In the genomic region with DNA sequence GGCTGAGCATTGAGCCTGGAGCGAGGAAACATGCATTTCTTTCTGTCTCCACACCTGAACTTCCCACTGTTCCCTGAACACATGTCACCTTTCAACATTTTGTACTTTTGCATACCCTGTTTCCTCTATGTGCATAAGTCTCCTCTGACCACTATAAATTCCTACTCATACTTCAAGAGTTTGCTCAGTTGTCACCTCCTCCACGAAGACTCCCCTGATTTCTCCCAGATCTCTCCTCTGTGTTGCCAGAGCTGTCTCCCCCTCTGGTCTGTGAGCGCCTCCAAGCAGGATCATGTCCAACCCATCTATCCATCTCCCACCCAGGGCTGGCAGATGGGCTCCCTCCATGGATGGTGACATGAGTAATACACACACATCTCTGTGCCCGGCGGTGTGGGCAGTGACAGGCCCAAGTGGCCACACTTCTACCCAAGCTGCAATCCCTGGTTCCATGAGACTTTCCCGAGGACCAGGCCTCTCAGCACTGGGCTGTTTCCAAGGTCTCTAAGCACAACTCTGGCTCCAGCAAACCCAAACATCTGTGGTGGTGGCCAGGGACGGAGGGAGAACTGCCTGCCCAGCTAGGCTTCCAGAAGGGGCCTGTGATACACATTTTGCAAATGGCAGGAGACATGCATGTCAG, we compare ENCODE assay signal across 20 cellular contexts.
DNase-seq lines count a peak whose midpoint lies in the region; ATAC-seq, FAIRE-seq and TF ChIP-seq lines count a peak whose summit lies in the region.
"Had no signal": no experiment of that assay in that cellular context is flagged by ENCODE, and none has a peak within 500 bp of the region (broad histone marks: within the 10 kb centered on the region; RNA-seq: fewer than 3 reads in every experiment).

No MANE protein-coding gene starts in this region.

- TF ChIP-seq CTCF in GM23338 (conservative IDR thresholded peaks at IDR 0.05; ENCODE audit: low read depth in 2 of 2) = no peak
- TF ChIP-seq CTCF in bronchial epithelial cell (IDR thresholded peaks at IDR 0.05; ENCODE audit: insufficient read depth, low read length, severe bottlenecking) = no peak
- TF ChIP-seq CTCF in right atrium auricular region (IDR thresholded peaks at IDR 0.05) = no peak

- ATAC-seq in GM23338 (no peak), GM21576 (IDR thresholded peaks at IDR 0.05; ENCODE audit: unreplicated experiment) (no peak)

- H3K4me3 ChIP-seq in GM23338 (no peak overlapping the region), bronchial epithelial cell (ENCODE audit: low read depth, low read length) (no peak overlapping the region), neuronal stem cell (ENCODE audit: low read length in 2 of 2) (no peak overlapping the region), right atrium auricular region (no peak overlapping the region)
- H3K4me3 ChIP-seq: HAP-1 had no signal

- FAIRE-seq in bronchial epithelial cell (lab: Jason Lieb, UNC) (peak; percentile 40), H54 (lab: Jason Lieb, UNC) (no peak)
- FAIRE-seq: GM12891, GM18507, H1 had no signal

- intact Hi-C loops in activated CD4-positive, alpha-beta memory T cell treated with anti-CD3 and anti-CD28 coated beads for 36 hours (cut with micrococcal nuclease) = no loop called here

- H3K79me2 ChIP-seq in GM23338 (replicated peaks; ENCODE audit: insufficient read depth) = no peaks in the 10 kb centered on the region

- no peak for TF ChIP-seq POLR2A in H54 (IDR thresholded peaks at IDR 0.05; ENCODE audit: low read depth, low read length)

- no peak overlapping the region for H2BK5ac ChIP-seq in neuronal stem cell (ENCODE audit: low read length)

- H3K27ac Mint-ChIP-seq in GM23338 = 0 out of 2 replicates have a peak overlapping the region, but pooled peaks have one; percentile 24
- H3K27ac Mint-ChIP-seq in activated CD4-positive, alpha-beta memory T cell treated with anti-CD3 and anti-CD28 coated beads for 36 hours = no peak overlapping the region
- H3K27ac Mint-ChIP-seq: HFFc6 had no signal

- H3K79me1 ChIP-seq in neuronal stem cell (ENCODE audit: low read depth, low read length) = no peaks in the 10 kb centered on the region

- peak overlapping the region; percentile 75 for H3K18ac ChIP-seq in neuronal stem cell (ENCODE audit: low read length)

- no peak overlapping the region for H4K8ac ChIP-seq in neuronal stem cell (ENCODE audit: low read depth, low read length)

- H3F3A ChIP-seq in GM23338 (replicated peaks; ENCODE audit: low read depth) = no peaks in the 10 kb centered on the region

- no peak for DNase-seq in GM23338 (ENCODE audit: low spot score)
- no peak for DNase-seq in bronchial epithelial cell (ENCODE audit: low read depth)
- no peak for DNase-seq in neuronal stem cell (ENCODE audit: low spot score)
- DNase-seq in H54 (ENCODE audit: insufficient read length, low spot score) = no peak
- DNase-seq in right atrium auricular region (ENCODE audit: low spot score) = no peak
- DNase-seq in activated CD4-positive, alpha-beta memory T cell treated with anti-CD3 and anti-CD28 coated beads for 36 hours = no peak
- DNase-seq: 8988T; C1 segment of cervical spinal cord; Calu3; CD4-positive, alpha-beta memory T cell; COR-L47; DMS53; DMS79 treated with DMSO at 0.1 percent for 48 hours; GF-D8; HFFc6 had no signal

- H2BK12ac ChIP-seq in neuronal stem cell (ENCODE audit: low read length) = no peak overlapping the region

- H3K36me3 ChIP-seq in GM23338 (ENCODE audit: insufficient read depth) (no peaks in the 10 kb centered on the region), bronchial epithelial cell (ENCODE audit: control insufficient read depth, insufficient read depth, low read length) (no peaks in the 10 kb centered on the region), neuronal stem cell (replicated peaks in 1 of 2; ENCODE audit: control insufficient read depth in 2 of 2, insufficient read depth in 2 of 2, low read length in 2 of 2) (no peaks in the 10 kb centered on the region), right atrium auricular region (no peaks in the 10 kb centered on the region)
- H3K36me3 ChIP-seq: HAP-1 had no signal

- H3K9ac ChIP-seq in neuronal stem cell (ENCODE audit: low read depth, low read length, poor library complexity) = no peak overlapping the region

- H3K27ac ChIP-seq in GM23338 (ENCODE audit: low read depth) (no peak overlapping the region), neuronal stem cell (replicated peaks; ENCODE audit: low read length) (no peak overlapping the region), right atrium auricular region (no peak overlapping the region)

- H3K4ac ChIP-seq in neuronal stem cell (ENCODE audit: low read length) = no peak overlapping the region

- H3K14ac ChIP-seq in neuronal stem cell (ENCODE audit: low read length) = no peak overlapping the region

- CTCF ChIA-PET in activated CD4-positive, alpha-beta memory T cell treated with anti-CD3 and anti-CD28 coated beads for 36 hours (lab: Charles Lee) = no interaction called here

- peaks cover 11% of the 10 kb centered on the region for H3K27me3 Mint-ChIP-seq in GM23338 (ENCODE audit: insufficient read depth, low read depth, poor library complexity)
- no peaks in the 10 kb centered on the region for H3K27me3 Mint-ChIP-seq in activated CD4-positive, alpha-beta memory T cell treated with anti-CD3 and anti-CD28 coated beads for 36 hours

- H3K4me1 ChIP-seq in GM23338 (ENCODE audit: insufficient read depth) (peaks cover 31% of the 10 kb centered on the region), neuronal stem cell (ENCODE audit: control insufficient read depth in 2 of 2, insufficient read depth in 1 of 2, low read depth in 1 of 2, low read length in 2 of 2) (peaks cover 0 to 31% of the 10 kb centered on the region in 2 donors), right atrium auricular region (no peaks in the 10 kb centered on the region)

- no peaks in the 10 kb centered on the region for H3K9me2 ChIP-seq in GM23338 (ENCODE audit: insufficient read depth)

- POLR2A ChIA-PET in activated CD4-positive, alpha-beta memory T cell treated with anti-CD3 and anti-CD28 coated beads for 36 hours (lab: Charles Lee) = no interaction called here

- no peaks in the 10 kb centered on the region for H3K27me3 ChIP-seq in GM23338 (ENCODE audit: insufficient read depth)
- no peaks in the 10 kb centered on the region for H3K27me3 ChIP-seq in bronchial epithelial cell (ENCODE audit: control insufficient read depth, insufficient read depth, low read length)
- H3K27me3 ChIP-seq in neuronal stem cell (ENCODE audit: control insufficient read depth in 3 of 3, insufficient read depth in 3 of 3, low read depth in 1 of 3, low read length in 3 of 3) = no peaks in the 10 kb centered on the region
- no peaks in the 10 kb centered on the region for H3K27me3 ChIP-seq in right atrium auricular region

- H2BK120ac ChIP-seq in neuronal stem cell (ENCODE audit: low read depth, low read length) = peak overlapping the region; percentile 63

- peak overlapping the region; percentile 92 for H2AK5ac ChIP-seq in neuronal stem cell (ENCODE audit: low read depth, low read length)

- H3K4me3 Mint-ChIP-seq in GM23338 = no peak overlapping the region
- H3K4me3 Mint-ChIP-seq in activated CD4-positive, alpha-beta memory T cell treated with anti-CD3 and anti-CD28 coated beads for 36 hours = no peak overlapping the region
- H3K4me3 Mint-ChIP-seq: CD4-positive, alpha-beta memory T cell; HFFc6 had no signal

- no CpG with 5 or more reads among the region's 7 CpGs for WGBS in neuronal stem cell (ENCODE audit: extremely low coverage in 2 of 2, insufficient read length in 2 of 2, insufficient replicate concordance in 1 of 2), 2 donors

- no peak overlapping the region for H4K91ac ChIP-seq in neuronal stem cell (ENCODE audit: low read depth, low read length, poor library complexity)

- H3K4me1 Mint-ChIP-seq in GM23338 = peaks cover 35% of the 10 kb centered on the region
- no peaks in the 10 kb centered on the region for H3K4me1 Mint-ChIP-seq in activated CD4-positive, alpha-beta memory T cell treated with anti-CD3 and anti-CD28 coated beads for 36 hours (ENCODE audit: low read depth)
- H3K4me1 Mint-ChIP-seq: CD4-positive, alpha-beta memory T cell had no signal

- no peaks in the 10 kb centered on the region; the same call in 2 of the 3 replicates for H3K36me3 Mint-ChIP-seq in GM23338 (ENCODE audit: low read depth)
- H3K36me3 Mint-ChIP-seq in activated CD4-positive, alpha-beta memory T cell treated with anti-CD3 and anti-CD28 coated beads for 36 hours = no peaks in the 10 kb centered on the region
- H3K36me3 Mint-ChIP-seq: CD4-positive, alpha-beta memory T cell had no signal

- H2BK15ac ChIP-seq in neuronal stem cell (ENCODE audit: low read length) = no peak overlapping the region

- H3K9me3 Mint-ChIP-seq in GM23338 = no peaks in the 10 kb centered on the region
- no peaks in the 10 kb centered on the region for H3K9me3 Mint-ChIP-seq in activated CD4-positive, alpha-beta memory T cell treated with anti-CD3 and anti-CD28 coated beads for 36 hours
- H3K9me3 Mint-ChIP-seq: CD4-positive, alpha-beta memory T cell had no signal

- H3K9me3 ChIP-seq in neuronal stem cell (replicated peaks in 1 of 2; ENCODE audit: control insufficient read depth in 2 of 2, insufficient read depth in 1 of 2, low read depth in 1 of 2, low read length in 2 of 2) (peaks cover 0 to 2% of the 10 kb centered on the region in 2 donors), right atrium auricular region (no peaks in the 10 kb centered on the region)
- H3K9me3 ChIP-seq: HAP-1 had no signal

- no peak overlapping the region for H3K4me2 ChIP-seq in GM23338
- H3K4me2 ChIP-seq in neuronal stem cell (ENCODE audit: insufficient read depth, low read length, poor library complexity, severe bottlenecking) = no peak overlapping the region

- H2AFZ ChIP-seq in GM23338 = no peak overlapping the region
- no peak overlapping the region for H2AFZ ChIP-seq in neuronal stem cell (ENCODE audit: low read length)

- no peak overlapping the region for H3K23ac ChIP-seq in neuronal stem cell (ENCODE audit: low read depth, low read length, poor library complexity)

- no peaks in the 10 kb centered on the region for H4K20me1 ChIP-seq in GM23338 (replicated peaks; ENCODE audit: insufficient read depth)
